Comparison of ENCODE assay signal across 15 cellular contexts in the genomic region with DNA sequence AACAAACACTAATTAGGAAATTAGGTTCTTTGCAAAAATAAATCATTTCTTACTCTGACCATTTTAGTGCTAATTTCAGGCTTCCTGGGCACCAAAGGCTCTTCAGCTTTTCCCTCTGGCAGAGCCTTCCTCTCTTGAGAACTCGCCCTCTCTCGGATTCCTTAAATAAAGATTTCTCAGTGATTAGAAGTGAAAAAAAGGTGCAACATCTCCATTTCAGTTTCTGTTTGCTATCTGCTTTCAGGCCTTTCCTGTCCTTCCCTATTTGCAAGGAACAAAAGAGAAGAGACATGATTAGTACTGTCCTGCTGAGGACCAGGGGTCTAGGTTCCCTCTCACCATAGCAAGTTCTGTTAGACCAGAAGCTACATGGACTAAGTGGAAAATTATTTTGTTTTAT. TPM values are rescaled to one million over a fixed set of nuclear protein-coding genes. Genes with fewer than 3 reads are reported as not detected.
DNase-seq lines count a peak whose midpoint lies in the region; ATAC-seq, FAIRE-seq and TF ChIP-seq lines count a peak whose summit lies in the region.
"Had no signal": no experiment of that assay in that cellular context is flagged by ENCODE, and none has a peak within 500 bp of the region (broad histone marks: within the 10 kb centered on the region; RNA-seq: fewer than 3 reads in every experiment).

No MANE protein-coding gene starts in this region.

- H3K9me3 ChIP-seq in HUES64 (ENCODE audit: insufficient read depth, low read depth, low read length) (no peaks in the 10 kb centered on the region), GM12878 (replicated peaks; ENCODE audit: control insufficient read depth, insufficient read depth, low read length) (no peaks in the 10 kb centered on the region)

- TF ChIP-seq CTCF in GM12878 (IDR thresholded peaks at IDR 0.05 in 2 of 3, conservative IDR thresholded peaks at IDR 0.05 in 1 of 3; ENCODE audit: control insufficient read depth in 2 of 3, extremely low read depth in 1 of 3, insufficient read depth in 1 of 3, low read depth in 3 of 3, low read length in 3 of 3) (no peak), natural killer cell (IDR thresholded peaks at IDR 0.05) (no peak)

- H3K4me2 ChIP-seq in GM12878 (ENCODE audit: control insufficient read depth, insufficient read depth): no peak overlapping the region

- ATAC-seq in GM12878 (no peak), natural killer cell (no peak), GM18861 (IDR thresholded peaks at IDR 0.05; ENCODE audit: unreplicated experiment) (no peak)

- H3K4me1 ChIP-seq in HUES64 (ENCODE audit: insufficient read depth, low read length) (no peaks in the 10 kb centered on the region), GM12878 (ENCODE audit: control insufficient read depth, insufficient read depth, low read length) (peaks cover 36% of the 10 kb centered on the region)

- H3K9me3 Mint-ChIP-seq in natural killer cell: no peaks in the 10 kb centered on the region

- DNase-seq in CD1c-positive myeloid dendritic cell (ENCODE audit: extremely low spot score) (peak; percentile 29), GM12878 (ENCODE audit: low read depth, low spot score) (no peak), natural killer cell (no peak), NCI-H524 treated with DMSO at 0.1 percent for 48 hours (lab: John Stamatoyannopoulos, UW) (no peak), erythroblast (lab: John Stamatoyannopoulos, UW) (no peak)
- no peak for DNase-seq in stimulated activated CD4-positive, alpha-beta T cell treated with anti-CD3 and anti-CD28 coated beads, Interleukin-15, amount 100 ng/mL, for 24 hours
- DNase-seq: activated naive CD4-positive, alpha-beta T cell; DMS79 treated with DMSO at 0.1 percent for 48 hours; effector memory CD4-positive, alpha-beta T cell; foreskin melanocyte; NCI-H1930; nucleus accumbens; T1000 had no signal

- H3K27ac ChIP-seq in HUES64 (ENCODE audit: low read depth, low read length) (0 out of 2 replicates have a peak overlapping the region, but pooled peaks have one; percentile 22), GM12878 (ENCODE audit: control insufficient read depth, insufficient read depth) (no peak overlapping the region)

- CTCF ChIA-PET in GM12878 (lab: Yijun Ruan, JAX): interaction anchor here (0.7 to 3.1 kb wide), 10 partner anchors 11 to 172 kb away, joined by 3 to 19 read pairs (median 4); no protein-coding TSS in a partner anchor

- SMC1A ChIA-PET in GM12878 (lab: Charles Lee; ENCODE audit: uncharacterized antibody, unreplicated experiment): interaction anchor here (0.7 to 7.4 kb wide), 9 partner anchors 9 to 60 kb away, joined by 3 to 81 read pairs (median 3); no protein-coding TSS in a partner anchor

- TF ChIP-seq RAD21 in GM12878 (IDR thresholded peaks at IDR 0.05; ENCODE audit: insufficient read depth, low read depth, low read length): no peak

- TF ChIP-seq POLR2A in GM12878 (IDR thresholded peaks at IDR 0.05; ENCODE audit: low read depth, low read length) (no peak), erythroblast (IDR thresholded peaks at IDR 0.05; ENCODE audit: low read length) (no peak)

- in situ Hi-C loops in GM12878 (cut with MboI): no loop called here

- intact Hi-C loops in GM12878 (cut with micrococcal nuclease; ENCODE audit: unreplicated experiment): no loop called here
- intact Hi-C loops in natural killer cell (cut with micrococcal nuclease): no loop called here

- TF ChIP-seq EP300 in GM12878 (IDR thresholded peaks at IDR 0.05; ENCODE audit: borderline replicate concordance in 1 of 2, control insufficient read depth in 1 of 2, low read depth in 2 of 2, low read length in 2 of 2): no peak

- peak overlapping the region; percentile 75 for H3K4me3 Mint-ChIP-seq in natural killer cell

- peak overlapping the region; percentile 79 to 83 for H3K27ac Mint-ChIP-seq in natural killer cell

- FAIRE-seq in GM12878 (lab: Jason Lieb, UNC): no peak

- BruUV-seq in GM12878 (replicated peaks; lab: Mats Ljungman, UMichigan): no TSS peak

- H3K36me3 Mint-ChIP-seq in natural killer cell: peaks cover 11% of the 10 kb centered on the region

- no peak overlapping the region for H3K9ac ChIP-seq in HUES64 (ENCODE audit: low read depth, low read length)
- no peak overlapping the region for H3K9ac ChIP-seq in GM12878 (ENCODE audit: control insufficient read depth, insufficient read depth, low read length)

- peaks cover 50 to 62% of the 10 kb centered on the region in 2 donors for H3K4me1 Mint-ChIP-seq in natural killer cell

- H3K4me3 ChIP-seq in HUES64 (ENCODE audit: low read length) (no peak overlapping the region), GM12878 (no peak overlapping the region)

- 36% methylated on average over 2 of the region's 2 CpGs for WGBS in HUES64
- 4% methylated on average over 2 of the region's 2 CpGs for WGBS in GM12878 (ENCODE audit: insufficient coverage, insufficient replicate concordance, low lambda C conversion rate, missing lambda C conversion rate)

- POLR2A ChIA-PET in GM12878 (lab: Charles Lee): interaction anchor here (0.6 to 0.7 kb wide), 2 partner anchors 19 to 172 kb away, joined by 3 to 4 read pairs; no protein-coding TSS in a partner anchor

- RAD21 ChIA-PET in GM12878 (lab: Charles Lee; ENCODE audit: unreplicated experiment): interaction anchor here (0.9 to 2.7 kb wide), 6 partner anchors 11 to 29 kb away, joined by 3 to 17 read pairs (median 4); no protein-coding TSS in a partner anchor

- no peaks in the 10 kb centered on the region for H4K20me1 ChIP-seq in GM12878 (ENCODE audit: control insufficient read depth, insufficient read depth)

- H3K27me3 ChIP-seq in HUES64 (ENCODE audit: insufficient read depth, low read length) (no peaks in the 10 kb centered on the region), GM12878 (replicated peaks in 1 of 2; ENCODE audit: control insufficient read depth in 2 of 2, insufficient read depth in 2 of 2, low read length in 1 of 2) (no peaks in the 10 kb centered on the region)

- peaks cover 81% of the 10 kb centered on the region for H3K36me3 ChIP-seq in HUES64 (ENCODE audit: insufficient read depth, low read length)
- H3K36me3 ChIP-seq in GM12878 (ENCODE audit: control insufficient read depth in 2 of 2, insufficient read depth in 2 of 2, low read length in 1 of 2): peaks cover 0 to 14% of the 10 kb centered on the region in 2 experiments; a peak in 1 of 4 replicates

- no peaks in the 10 kb centered on the region for H3K27me3 Mint-ChIP-seq in natural killer cell (ENCODE audit: low read depth in 2 of 2)

- H3K79me2 ChIP-seq in GM12878 (ENCODE audit: control insufficient read depth, insufficient read depth, low read length): no peaks in the 10 kb centered on the region

- no peak overlapping the region for H2AFZ ChIP-seq in GM12878 (ENCODE audit: control insufficient read depth, low read depth, low read length)

RNA-seq across cellular contexts. Expression of a gene that starts 27.8 kb away (rescaled TPM):
- 153 TPM for polyA plus RNA-seq in HUES64 (2013, experiment 1 of 2)
- 153 TPM for polyA plus RNA-seq in HUES64 (2013, experiment 2 of 2)
- total RNA-seq in GM12878 (2013; cell fraction: nucleolus; rRNA removed): 31.8 and 34.6 TPM in 2 replicates
- total RNA-seq in GM12878 (2014; rRNA removed) (219 and 337 TPM in 2 replicates), GM12878 (2014; rRNA removed; fragmentation: Illumina TruSeq; extraction: Trizol) (191 and 217 TPM in 2 replicates), GM12878 (2021) (140 and 142 TPM in 2 replicates), natural killer cell (10 to 100 TPM; 43.8 to 55.4 (median 51.9) TPM)
- polyA plus RNA-seq in GM12878 (2011; ENCODE audit: low read depth): 50.2 TPM
- polyA plus RNA-seq in GM12878 (2011; rRNA removed) (77.7 and 118 TPM in 2 replicates), GM12878 (2014; fragmentation: Illumina TruSeq; extraction: Trizol) (120 and 220 TPM in 2 replicates), GM12878 (2014; fragmentation: Nextera tagmentation; extraction: Ambion mirVana) (100 to 1,000 TPM; 189 to 199 TPM), GM12878 (2014; rRNA removed) (354 and 488 TPM in 2 replicates), GM12878 (2016; fragmentation: Nextera tagmentation; extraction: Ambion mirVana) (100 to 1,000 TPM; 431 to 439 TPM)
- 54.1 and 73.7 TPM in 2 replicates for polyA plus RNA-seq in GM12878 (2011; cell fraction: cytosol; rRNA removed)
- 26.5 and 55.8 TPM in 2 replicates for polyA plus RNA-seq in GM12878 (2011; cell fraction: nucleus; rRNA removed)
- 93.7 and 110 TPM in 2 replicates for polyA plus RNA-seq in GM12878 (2012)
- 12.0 and 30.3 TPM in 2 replicates for polyA minus RNA-seq in GM12878 (2011; rRNA and poly(A)+ RNA removed)
- polyA minus RNA-seq in GM12878 (2011; cell fraction: cytosol; rRNA and poly(A)+ RNA removed): 12.6 and 14.0 TPM in 2 replicates
- 21.4 and 31.9 TPM in 2 replicates for polyA minus RNA-seq in GM12878 (2011; cell fraction: nucleus; rRNA and poly(A)+ RNA removed)

RNA-seq across cellular contexts. Expression of a gene that starts 51.3 kb away (rescaled TPM):
- polyA plus RNA-seq in HUES64 (2013, experiment 1 of 2): 25.3 TPM
- 29.2 TPM for polyA plus RNA-seq in HUES64 (2013, experiment 2 of 2)
- 31.6 and 35.9 TPM in 2 replicates for total RNA-seq in GM12878 (2013; cell fraction: nucleolus; rRNA removed)
- total RNA-seq in GM12878 (2014; rRNA removed) (35.7 and 37.9 TPM in 2 replicates), GM12878 (2014; rRNA removed; fragmentation: Illumina TruSeq; extraction: Trizol) (28.2 and 31.1 TPM in 2 replicates), GM12878 (2021) (37.0 and 40.6 TPM in 2 replicates), natural killer cell (10 to 100 TPM; 11.5 to 13.2 (median 12.0) TPM)
- polyA plus RNA-seq in GM12878 (2011; ENCODE audit: low read depth): 22.3 TPM
- polyA plus RNA-seq in GM12878 (2011; rRNA removed) (57.6 and 70.6 TPM in 2 replicates), GM12878 (2014; fragmentation: Illumina TruSeq; extraction: Trizol) (39.8 and 40.5 TPM in 2 replicates), GM12878 (2014; fragmentation: Nextera tagmentation; extraction: Ambion mirVana) (100 to 1,000 TPM; 223 to 224 TPM), GM12878 (2014; rRNA removed) (37.7 and 43.2 TPM in 2 replicates), GM12878 (2016; fragmentation: Nextera tagmentation; extraction: Ambion mirVana) (100 to 1,000 TPM; 112 to 122 TPM)
- polyA plus RNA-seq in GM12878 (2011; cell fraction: cytosol; rRNA removed): 31.5 and 37.1 TPM in 2 replicates
- 24.7 and 31.1 TPM in 2 replicates for polyA plus RNA-seq in GM12878 (2011; cell fraction: nucleus; rRNA removed)
- 26.7 and 29.7 TPM in 2 replicates for polyA plus RNA-seq in GM12878 (2012)
- polyA minus RNA-seq in GM12878 (2011; rRNA and poly(A)+ RNA removed): 15.9 and 17.7 TPM in 2 replicates
- 5.8 and 6.0 TPM in 2 replicates for polyA minus RNA-seq in GM12878 (2011; cell fraction: cytosol; rRNA and poly(A)+ RNA removed)
- polyA minus RNA-seq in GM12878 (2011; cell fraction: nucleus; rRNA and poly(A)+ RNA removed): 7.7 and 12.0 TPM in 2 replicates
